In genomic region chr13:25463496-25463895, GRCh38 we compare ENCODE assay signal across 25 cellular contexts.
A peak's percentile ranks its signal among the peaks of the same experiment; 100 is the strongest.
DNase-seq lines count a peak whose midpoint lies in the region; ATAC-seq, FAIRE-seq and TF ChIP-seq lines count a peak whose summit lies in the region.
"Had no signal": no experiment of that assay in that cellular context is flagged by ENCODE, and none has a peak within 500 bp of the region (broad histone marks: within the 10 kb centered on the region; RNA-seq: fewer than 3 reads in every experiment).

No MANE protein-coding gene starts in this region.

- H3K23ac ChIP-seq in IMR-90 (ENCODE audit: low read depth, low read length) = no peak overlapping the region

- H3K18ac ChIP-seq in IMR-90 (ENCODE audit: low read depth, low read length) = no peak overlapping the region

- H2BK15ac ChIP-seq in IMR-90 (ENCODE audit: low read depth, low read length) = no peak overlapping the region

- peaks cover 4% of the 10 kb centered on the region for H3K27me3 ChIP-seq in IMR-90 (ENCODE audit: control insufficient read depth, insufficient read depth, low read length)
- H3K27me3 ChIP-seq in brain microvascular endothelial cell (replicated peaks) = no peaks in the 10 kb centered on the region
- H3K27me3 ChIP-seq: body of pancreas, right lobe of liver had no signal

- TF ChIP-seq CTCF in AG04449 (IDR thresholded peaks at IDR 0.05; ENCODE audit: insufficient read depth, low read length, missing control alignments) = no peak
- no peak for TF ChIP-seq CTCF in IMR-90 (conservative IDR thresholded peaks at IDR 0.05; ENCODE audit: low read depth, low read length)
- no peak for TF ChIP-seq CTCF in brain microvascular endothelial cell (IDR thresholded peaks at IDR 0.05; ENCODE audit: low read depth, low read length, missing control alignments)

- WGBS in IMR-90 (ENCODE audit: extremely low coverage in 2 of 2, insufficient read length in 1 of 2), 2 experiments = no CpG with 5 or more reads among the region's 3 CpGs

- no peak overlapping the region for H3K4ac ChIP-seq in IMR-90 (ENCODE audit: low read depth, low read length)

- peaks cover 29% of the 10 kb centered on the region for H3K27me3 Mint-ChIP-seq in activated T-helper 1 cell treated with anti-CD3 and anti-CD28 coated beads, Interleukin-12 subunit alpha, Interleukin-12 subunit beta, Interleukin-2, Interleukin-4 antibody, amounts not matched to agents 30 ng/mL and 10 ng/mL and 1 ng/mL, durations not matched to agents 14 hours and 24 hours and 36 hours (ENCODE audit: insufficient read depth)

- ATAC-seq in IMR-90 (ENCODE audit: low read depth) (no peak), left colon (no peak)
- ATAC-seq: body of pancreas; effector memory CD8-positive, alpha-beta T cell; HepG2; natural killer cell treated with Interleukin-12 subunit alpha and Interleukin-12 subunit beta and Interleukin-15 and Interleukin-18, amount 100 ng/mL, for 72 hours; right lobe of liver had no signal

- in situ Hi-C loops in IMR-90 (cut with MboI; ENCODE audit: low sequenced_read_pairs) (no loop called here), brain microvascular endothelial cell (cut with HindIII; ENCODE audit: low pct_ligation_motif_present, low sequenced_read_pairs) (no loop called here)

- H2BK120ac ChIP-seq in IMR-90 (ENCODE audit: low read depth, low read length) = no peak overlapping the region

- H4K91ac ChIP-seq in IMR-90 (ENCODE audit: insufficient read depth, low read depth, low read length) = no peak overlapping the region

- no peak overlapping the region for H3K4me3 Mint-ChIP-seq in activated T-helper 1 cell treated with anti-CD3 and anti-CD28 coated beads, Interleukin-12 subunit alpha, Interleukin-12 subunit beta, Interleukin-2, Interleukin-4 antibody, amounts not matched to agents 30 ng/mL and 10 ng/mL and 1 ng/mL, durations not matched to agents 14 hours and 24 hours and 36 hours
- H3K4me3 Mint-ChIP-seq: activated CD4-positive, alpha-beta T cell treated with anti-CD3 and anti-CD28 coated beads, Interleukin-2, amount 10 ng/mL, durations not matched to agents 24 days and 14 days; activated naive CD8-positive, alpha-beta T cell; effector memory CD8-positive, alpha-beta T cell; natural killer cell treated with Interleukin-12 subunit alpha and Interleukin-12 subunit beta and Interleukin-15 and Interleukin-18, amount 100 ng/mL, for 72 hours had no signal

- H3K36me3 ChIP-seq in IMR-90 (ENCODE audit: control insufficient read depth, insufficient read depth, low read length) (no peaks in the 10 kb centered on the region), brain microvascular endothelial cell (replicated peaks) (no peaks in the 10 kb centered on the region)
- H3K36me3 ChIP-seq: left ventricle myocardium inferior, right lobe of liver, upper lobe of left lung had no signal

- H3K4me1 ChIP-seq in IMR-90 (ENCODE audit: control insufficient read depth, insufficient read depth, low read length) = no peaks in the 10 kb centered on the region
- H3K4me1 ChIP-seq: body of pancreas, left ventricle myocardium inferior, parathyroid adenoma, right lobe of liver had no signal

- H3K4me1 Mint-ChIP-seq in activated T-helper 1 cell treated with anti-CD3 and anti-CD28 coated beads, Interleukin-12 subunit alpha, Interleukin-12 subunit beta, Interleukin-2, Interleukin-4 antibody, amounts not matched to agents 30 ng/mL and 10 ng/mL and 1 ng/mL, durations not matched to agents 14 hours and 24 hours and 36 hours (ENCODE audit: low read depth) = no peaks in the 10 kb centered on the region

- H2AK9ac ChIP-seq in IMR-90 (replicated peaks; ENCODE audit: low read depth, low read length, poor library complexity) = no peak overlapping the region

- H3K4me2 ChIP-seq in IMR-90 (ENCODE audit: low read depth, low read length) = no peak overlapping the region

- TF ChIP-seq POLR2A in IMR-90 (IDR thresholded peaks at IDR 0.05; ENCODE audit: low read depth, low read length) = no peak
- no peak for TF ChIP-seq POLR2A in GM12892 (IDR thresholded peaks at IDR 0.05; ENCODE audit: low read depth, low read length)

- no peaks in the 10 kb centered on the region for H3K9me3 ChIP-seq in IMR-90 (ENCODE audit: control insufficient read depth, insufficient read depth, low read length)
- H3K9me3 ChIP-seq: body of pancreas, left ventricle myocardium inferior, right lobe of liver, upper lobe of left lung had no signal

- H3K14ac ChIP-seq in IMR-90 (replicated peaks; ENCODE audit: low read depth, low read length) = no peak overlapping the region

- dilution Hi-C loops in IMR-90 (cut with HindIII; ENCODE audit: low sequenced_read_pairs, unreplicated experiment) = no loop called here

- POLR2A ChIA-PET in AG04449 (lab: Yijun Ruan, JAX) = no interaction called here
- POLR2A ChIA-PET in IMR-90 (lab: Charles Lee; ENCODE audit: unreplicated experiment) = no interaction called here

- no peak overlapping the region for H2BK5ac ChIP-seq in IMR-90 (ENCODE audit: low read depth, low read length, poor library complexity, severe bottlenecking)

- no peak overlapping the region for H2BK20ac ChIP-seq in IMR-90 (ENCODE audit: low read depth, low read length)

- H3K27ac ChIP-seq in IMR-90 (ENCODE audit: insufficient read depth, low read length) (no peak overlapping the region), brain microvascular endothelial cell (no peak overlapping the region)
- H3K27ac ChIP-seq: body of pancreas, C4-2B, left ventricle myocardium inferior, parathyroid adenoma, right lobe of liver, upper lobe of left lung had no signal

- no peaks in the 10 kb centered on the region for H3K9me3 Mint-ChIP-seq in activated T-helper 1 cell treated with anti-CD3 and anti-CD28 coated beads, Interleukin-12 subunit alpha, Interleukin-12 subunit beta, Interleukin-2, Interleukin-4 antibody, amounts not matched to agents 30 ng/mL and 10 ng/mL and 1 ng/mL, durations not matched to agents 14 hours and 24 hours and 36 hours
- H3K9me3 Mint-ChIP-seq: activated CD4-positive, alpha-beta T cell treated with anti-CD3 and anti-CD28 coated beads, Interleukin-2, amount 10 ng/mL, durations not matched to agents 24 days and 14 days; activated T-helper 2 cell treated with anti-CD3 and anti-CD28 coated beads, Interferon-gamma antibody, Interleukin-2, Interleukin-4, amounts not matched to agents 10 μg/mL and 5 μg/mL and 100 μg/mL, durations not matched to agents 14 hours and 24 hours and 36 hours had no signal

- H2AK5ac ChIP-seq in IMR-90 (ENCODE audit: low read depth, low read length) = no peak overlapping the region

- H3K4me3 ChIP-seq in AG04449 (ENCODE audit: low read depth, low read length) (no peak overlapping the region), IMR-90 (ENCODE audit: insufficient read depth, low read depth, low read length) (no peak overlapping the region), brain microvascular endothelial cell (ENCODE audit: low read depth, low read length) (no peak overlapping the region)
- H3K4me3 ChIP-seq: body of pancreas, left ventricle myocardium inferior, right lobe of liver, upper lobe of left lung had no signal

- no peaks in the 10 kb centered on the region for H3K9me1 ChIP-seq in IMR-90 (ENCODE audit: insufficient read depth, low read length)

- H2AFZ ChIP-seq in IMR-90 (replicated peaks; ENCODE audit: low read length, poor library complexity) = no peak overlapping the region
- H2AFZ ChIP-seq: parathyroid adenoma had no signal

- H4K5ac ChIP-seq in IMR-90 (ENCODE audit: low read depth, low read length) = no peak overlapping the region

- no TSS peak for BruUV-seq in IMR-90 (replicated peaks; lab: Mats Ljungman, UMichigan)

- H3K36me3 Mint-ChIP-seq in activated T-helper 1 cell treated with anti-CD3 and anti-CD28 coated beads, Interleukin-12 subunit alpha, Interleukin-12 subunit beta, Interleukin-2, Interleukin-4 antibody, amounts not matched to agents 30 ng/mL and 10 ng/mL and 1 ng/mL, durations not matched to agents 14 hours and 24 hours and 36 hours (ENCODE audit: low read depth) = no peaks in the 10 kb centered on the region
- H3K36me3 Mint-ChIP-seq: activated naive CD8-positive, alpha-beta T cell; natural killer cell treated with Interleukin-12 subunit alpha and Interleukin-12 subunit beta and Interleukin-15 and Interleukin-18, amount 100 ng/mL, for 72 hours had no signal

- no peak overlapping the region for H3K56ac ChIP-seq in IMR-90 (ENCODE audit: extremely low read depth, insufficient read depth, low read length)

- intact Hi-C loops in IMR-90 (cut with micrococcal nuclease) = no loop called here
- intact Hi-C loops in left colon (cut with DNase I, micrococcal nuclease) = no loop called here
- intact Hi-C loops in activated T-helper 1 cell treated with anti-CD3 and anti-CD28 coated beads, Interleukin-12 subunit alpha, Interleukin-12 subunit beta, Interleukin-2, Interleukin-4 antibody, amounts not matched to agents 30 ng/mL and 10 ng/mL and 1 ng/mL, durations not matched to agents 14 hours and 24 hours and 36 hours (cut with micrococcal nuclease) = no loop called here

- H3K27ac Mint-ChIP-seq in activated T-helper 1 cell treated with anti-CD3 and anti-CD28 coated beads, Interleukin-12 subunit alpha, Interleukin-12 subunit beta, Interleukin-2, Interleukin-4 antibody, amounts not matched to agents 30 ng/mL and 10 ng/mL and 1 ng/mL, durations not matched to agents 14 hours and 24 hours and 36 hours = no peak overlapping the region
- H3K27ac Mint-ChIP-seq: activated CD4-positive, alpha-beta T cell treated with anti-CD3 and anti-CD28 coated beads, Interleukin-2, amount 10 ng/mL, durations not matched to agents 24 days and 14 days; activated naive CD8-positive, alpha-beta T cell; activated T-helper 2 cell treated with anti-CD3 and anti-CD28 coated beads, Interferon-gamma antibody, Interleukin-2, Interleukin-4, amounts not matched to agents 10 μg/mL and 5 μg/mL and 100 μg/mL, durations not matched to agents 14 hours and 24 hours and 36 hours; effector memory CD8-positive, alpha-beta T cell; natural killer cell treated with Interleukin-12 subunit alpha and Interleukin-12 subunit beta and Interleukin-15 and Interleukin-18, amount 100 ng/mL, for 72 hours had no signal

- FAIRE-seq in GM12892 (lab: Jason Lieb, UNC) = no peak
- FAIRE-seq: colon, D721Med, HepG2 had no signal

- CTCF ChIA-PET in AG04449 (lab: Yijun Ruan, JAX) (no interaction called here), IMR-90 (lab: Yijun Ruan, JAX) (interaction anchor here (0.6 kb wide), 1 partner anchor 85 kb away, joined by 3 read pairs; no protein-coding TSS in a partner anchor)

- no peaks in the 10 kb centered on the region for H3K79me1 ChIP-seq in IMR-90 (ENCODE audit: low read depth in 1 of 2, low read length in 2 of 2)

- DNase-seq in AG04449 (ENCODE audit: low read depth, low spot score) (peak; percentile 3), IMR-90 (peak; percentile 22), brain microvascular endothelial cell (peak; percentile 40), iris pigment epithelial cell (ENCODE audit: low read depth) (peak; percentile 25), GM12892 (ENCODE audit: insufficient read length) (no peak), left colon (no peak)
- no peak for DNase-seq in activated T-helper 1 cell treated with anti-CD3 and anti-CD28 coated beads, Interleukin-12 subunit alpha, Interleukin-12 subunit beta, Interleukin-2, Interleukin-4 antibody, amounts not matched to agents 30 ng/mL and 10 ng/mL and 1 ng/mL, durations not matched to agents 14 hours and 24 hours and 36 hours (ENCODE audit: low spot score)
- no peak for DNase-seq in activated CD4-positive, CD25-positive, alpha-beta regulatory T cell treated with anti-CD3 and anti-CD28 coated beads, Interleukin-2, amount 50 U/mL, for 72 hours
- DNase-seq: activated CD4-positive, alpha-beta T cell treated with anti-CD3 and anti-CD28 coated beads, Interleukin-2, amount 10 ng/mL, durations not matched to agents 24 days and 14 days; body of pancreas; effector memory CD8-positive, alpha-beta T cell; left ventricle myocardium inferior; NCI-H1105; NCI-H2029 treated with DMSO at 0.1 percent for 48 hours; OCI-M1; right lobe of liver; upper lobe of left lung had no signal

- no peaks in the 10 kb centered on the region for H4K20me1 ChIP-seq in IMR-90 (ENCODE audit: insufficient read depth, low read length)

- H3K9ac ChIP-seq in IMR-90 (ENCODE audit: low read depth, low read length) = no peak overlapping the region
- H3K9ac ChIP-seq: parathyroid adenoma had no signal

- TF ChIP-seq RAD21 in IMR-90 (IDR thresholded peaks at IDR 0.05; ENCODE audit: low read length) = no peak

- no peak overlapping the region for H4K8ac ChIP-seq in IMR-90 (ENCODE audit: low read depth in 2 of 2, low read length in 2 of 2)

Comparison
In these comparisons a context has a peak if more than half of its experiments do, and no peak if none do; other contexts are left out.
1. DNase-seq: peak in AG04449 (single experiment), IMR-90 (single experiment), brain microvascular endothelial cell (single experiment) and iris pigment epithelial cell (single experiment); none in GM12892 (single experiment), left colon (0 of 2), activated T-helper 1 cell treated with anti-CD3 and anti-CD28 coated beads, Interleukin-12 subunit alpha, Interleukin-12 subunit beta, Interleukin-2, Interleukin-4 antibody, amounts not matched to agents 30 ng/mL and 10 ng/mL and 1 ng/mL, durations not matched to agents 14 hours and 24 hours and 36 hours (single experiment) and activated CD4-positive, CD25-positive, alpha-beta regulatory T cell treated with anti-CD3 and anti-CD28 coated beads, Interleukin-2, amount 50 U/mL, for 72 hours (single experiment).